Comparison of ENCODE assay signal across 8 cellular contexts in the genomic region with DNA sequence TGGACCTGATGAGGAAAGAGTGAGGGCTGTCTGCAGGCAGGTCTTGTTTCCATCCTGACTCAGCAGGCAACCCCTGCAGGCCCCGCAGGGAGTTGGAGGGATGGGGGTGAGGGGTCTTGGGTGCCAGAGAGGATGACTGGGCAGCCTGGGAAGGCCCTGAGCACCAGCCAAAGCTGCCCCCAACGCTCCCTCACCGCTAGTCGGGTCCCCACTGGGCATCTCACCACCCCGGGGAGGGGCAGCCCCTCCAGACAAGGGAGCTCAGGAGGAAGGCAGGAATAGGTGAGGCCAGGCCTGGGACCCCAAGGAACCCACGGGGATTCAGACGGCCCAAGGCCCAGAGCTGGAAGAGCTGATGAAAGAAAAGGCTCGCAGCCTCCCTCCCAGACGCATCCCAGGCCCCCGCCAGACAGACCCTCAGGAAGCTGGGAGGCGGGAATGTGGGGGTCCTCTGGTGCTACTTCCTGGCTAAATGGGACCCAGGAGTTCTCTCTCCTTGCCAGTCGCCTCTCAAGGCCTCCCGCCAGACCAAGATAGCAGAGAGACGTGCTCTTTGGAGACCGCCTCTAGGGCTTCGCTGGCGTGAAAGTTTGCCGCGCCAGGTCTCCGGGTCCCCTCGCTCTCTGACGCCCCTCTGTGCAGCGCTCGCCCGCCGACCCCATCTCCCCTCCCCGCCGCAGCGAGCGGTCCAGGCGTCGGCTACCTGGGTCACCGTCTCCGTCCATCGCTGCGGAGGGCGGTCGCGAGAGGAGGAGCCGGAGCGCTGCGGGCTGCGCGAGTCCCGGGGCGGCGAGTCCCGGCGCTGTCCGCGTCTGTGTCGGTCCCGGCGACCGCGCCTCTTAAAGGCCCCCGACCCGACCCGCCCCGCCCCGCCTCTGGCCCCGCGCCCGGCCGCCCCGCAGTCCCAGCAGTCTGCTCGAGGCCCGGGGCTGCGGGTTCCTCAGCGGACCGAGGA. TPM values are rescaled to one million over a fixed set of nuclear protein-coding genes. Genes with fewer than 3 reads are reported as not detected.
DNase-seq lines count a peak whose midpoint lies in the region; ATAC-seq, FAIRE-seq and TF ChIP-seq lines count a peak whose summit lies in the region.

A gene with protein sequence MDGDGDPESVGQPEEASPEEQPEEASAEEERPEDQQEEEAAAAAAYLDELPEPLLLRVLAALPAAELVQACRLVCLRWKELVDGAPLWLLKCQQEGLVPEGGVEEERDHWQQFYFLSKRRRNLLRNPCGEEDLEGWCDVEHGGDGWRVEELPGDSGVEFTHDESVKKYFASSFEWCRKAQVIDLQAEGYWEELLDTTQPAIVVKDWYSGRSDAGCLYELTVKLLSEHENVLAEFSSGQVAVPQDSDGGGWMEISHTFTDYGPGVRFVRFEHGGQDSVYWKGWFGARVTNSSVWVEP (minus strand): TSS at position 814 of the 955 bp plus-strand sequence. CDS start 89 bp downstream, at position 725.

- no peaks in the 10 kb centered on the region for H3K9me3 Mint-ChIP-seq in CD8-positive, alpha-beta T cell
- no peaks in the 10 kb centered on the region for H3K9me3 Mint-ChIP-seq in activated CD4-positive, alpha-beta memory T cell treated with anti-CD3 and anti-CD28 coated beads, Interleukin-2, amount 10 ng/mL, durations not matched to agents 7 days and 5 days
- H3K9me3 Mint-ChIP-seq in osteocyte (ENCODE audit: unreplicated experiment), result no peaks in the 10 kb centered on the region

- no peak for TF ChIP-seq CTCF in CD8-positive, alpha-beta T cell (IDR thresholded peaks at IDR 0.05)
- no peak for TF ChIP-seq CTCF in osteocyte (IDR thresholded peaks at IDR 0.05)

- H3K9me3 ChIP-seq in CD8-positive, alpha-beta T cell (ENCODE audit: low read length), result no peaks in the 10 kb centered on the region
- H3K9me3 ChIP-seq in HAP-1, result no peaks in the 10 kb centered on the region

- no peaks in the 10 kb centered on the region for H3K27me3 Mint-ChIP-seq in CD8-positive, alpha-beta T cell (ENCODE audit: low read depth)
- peaks cover 6% of the 10 kb centered on the region for H3K27me3 Mint-ChIP-seq in activated CD4-positive, alpha-beta memory T cell treated with anti-CD3 and anti-CD28 coated beads, Interleukin-2, amount 10 ng/mL, durations not matched to agents 7 days and 5 days
- H3K27me3 Mint-ChIP-seq in osteocyte (ENCODE audit: unreplicated experiment), result peaks cover 6% of the 10 kb centered on the region

- in situ Hi-C loops in HAP-1 (cut with MboI; ENCODE audit: low sequenced_read_pairs), result no loop called here

- H3K4me3 ChIP-seq in CD8-positive, alpha-beta T cell (ENCODE audit: low read depth, low read length), result peak within 1 kb of the TSS; percentile 59
- peak within 1 kb of the TSS; percentile 55 for H3K4me3 ChIP-seq in HAP-1

- no peaks in the 10 kb centered on the region for H3K36me3 ChIP-seq in CD8-positive, alpha-beta T cell (ENCODE audit: insufficient read depth, low read length)
- peaks cover 17% of the 10 kb centered on the region for H3K36me3 ChIP-seq in HAP-1 (replicated peaks)

- DNase-seq in CD8-positive, alpha-beta T cell, result peak in 1 of 7 experiments; percentile 50
- DNase-seq in HAP-1 (ENCODE audit: low spot score in 2 of 2), result no peak
- DNase-seq in activated CD4-positive, alpha-beta memory T cell treated with anti-CD3 and anti-CD28 coated beads, Interleukin-2, amount 10 ng/mL, durations not matched to agents 7 days and 5 days, result no peak
- peak; percentile 69 to 70 for DNase-seq in frontal cortex (ENCODE audit: low spot score in 2 of 2)
- no peak for DNase-seq in osteocyte (ENCODE audit: extremely low spot score, unreplicated experiment)
- DNase-seq in foreskin melanocyte, result no peak
- no peak for DNase-seq in middle frontal gyrus (ENCODE audit: extremely low spot score, low spot score)

- peaks cover 16% of the 10 kb centered on the region for H3K36me3 Mint-ChIP-seq in CD8-positive, alpha-beta T cell
- H3K36me3 Mint-ChIP-seq in activated CD4-positive, alpha-beta memory T cell treated with anti-CD3 and anti-CD28 coated beads, Interleukin-2, amount 10 ng/mL, durations not matched to agents 7 days and 5 days (ENCODE audit: low read depth), result peaks cover 8% of the 10 kb centered on the region
- no peaks in the 10 kb centered on the region for H3K36me3 Mint-ChIP-seq in osteocyte (ENCODE audit: unreplicated experiment)

- no peak within 1 kb of the TSS for H3K27ac Mint-ChIP-seq in CD8-positive, alpha-beta T cell
- no peak within 1 kb of the TSS for H3K27ac Mint-ChIP-seq in activated CD4-positive, alpha-beta memory T cell treated with anti-CD3 and anti-CD28 coated beads, Interleukin-2, amount 10 ng/mL, durations not matched to agents 7 days and 5 days
- no peak within 1 kb of the TSS for H3K27ac Mint-ChIP-seq in osteocyte (ENCODE audit: unreplicated experiment)

- ATAC-seq in CD8-positive, alpha-beta T cell, result peak; percentile 8
- no peak for ATAC-seq in HG03565 (IDR thresholded peaks at IDR 0.05; ENCODE audit: unreplicated experiment)

- no peak for FAIRE-seq in frontal cortex (lab: Jason Lieb, UNC)

- H3K27me3 ChIP-seq in CD8-positive, alpha-beta T cell (ENCODE audit: insufficient read depth, low read length), result no peaks in the 10 kb centered on the region
- H3K27me3 ChIP-seq in HAP-1 (ENCODE audit: low read depth), result no peaks in the 10 kb centered on the region

- POLR2A ChIA-PET in CD8-positive, alpha-beta T cell (lab: Charles Lee), result interaction anchor here (0.6 to 8.6 kb wide), 3 partner anchors 10 to 380 kb away, joined by 3 to 62 read pairs (median 20); partner anchors contain the start of gene FBXO6
- POLR2A ChIA-PET in activated CD4-positive, alpha-beta memory T cell treated with anti-CD3 and anti-CD28 coated beads, Interleukin-2, amount 10 ng/mL, durations not matched to agents 7 days and 5 days (lab: Charles Lee), result interaction anchor here (0.7 to 8.2 kb wide), 8 partner anchors 10 to 642 kb away, joined by 3 to 56 read pairs (median 4); partner anchors contain the start of genes FBXO6 and TARDBP

- H3K4me1 ChIP-seq in CD8-positive, alpha-beta T cell (ENCODE audit: insufficient read depth, low read length), result peaks cover 35% of the 10 kb centered on the region
- H3K4me1 ChIP-seq in HAP-1, result peaks cover 12% of the 10 kb centered on the region

- CTCF ChIA-PET in CD8-positive, alpha-beta T cell (lab: Charles Lee), result interaction anchor here (0.6 to 7.0 kb wide), 10 partner anchors 8 to 616 kb away, joined by 3 to 69 read pairs (median 6); partner anchors contain the start of gene FBXO6
- CTCF ChIA-PET in activated CD4-positive, alpha-beta memory T cell treated with anti-CD3 and anti-CD28 coated beads, Interleukin-2, amount 10 ng/mL, durations not matched to agents 7 days and 5 days (lab: Charles Lee), result interaction anchor here (0.7 to 2.7 kb wide), 6 partner anchors 9 to 94 kb away, joined by 3 to 18 read pairs (median 6); partner anchors contain the start of gene FBXO6

- peak within 1 kb of the TSS; percentile 77 for H3K4me3 Mint-ChIP-seq in CD8-positive, alpha-beta T cell
- peak within 1 kb of the TSS; percentile 71 for H3K4me3 Mint-ChIP-seq in activated CD4-positive, alpha-beta memory T cell treated with anti-CD3 and anti-CD28 coated beads, Interleukin-2, amount 10 ng/mL, durations not matched to agents 7 days and 5 days
- peak within 1 kb of the TSS; percentile 69 for H3K4me3 Mint-ChIP-seq in osteocyte (ENCODE audit: unreplicated experiment)

- peaks cover 36% of the 10 kb centered on the region for H3K4me1 Mint-ChIP-seq in CD8-positive, alpha-beta T cell (ENCODE audit: low read depth)
- peaks cover 30% of the 10 kb centered on the region for H3K4me1 Mint-ChIP-seq in activated CD4-positive, alpha-beta memory T cell treated with anti-CD3 and anti-CD28 coated beads, Interleukin-2, amount 10 ng/mL, durations not matched to agents 7 days and 5 days
- H3K4me1 Mint-ChIP-seq in osteocyte (ENCODE audit: unreplicated experiment), result peaks cover 16% of the 10 kb centered on the region

- intact Hi-C loops in CD8-positive, alpha-beta T cell (cut with DNase I, micrococcal nuclease), result loop anchor here (1.0 to 5.0 kb wide), 7 partner anchors 10 to 253 kb away; partner anchors contain the start of genes CLCN6 (in 2 of the 2), MAD2L2 (in 2 of the 2), FBXO6 (in 1 of the 2) and MTHFR (in 1 of the 2)

- H3K27ac ChIP-seq in CD8-positive, alpha-beta T cell (ENCODE audit: low read depth, low read length), result peak within 1 kb of the TSS; percentile 42

RNA-seq across cellular contexts. Expression of the gene that starts here (rescaled TPM):
- total RNA-seq in CD8-positive, alpha-beta T cell, result 1 to 10 TPM; 3.4 to 3.5 TPM
- total RNA-seq in activated CD4-positive, alpha-beta memory T cell treated with anti-CD3 and anti-CD28 coated beads, Interleukin-2, amount 10 ng/mL, durations not matched to agents 7 days and 5 days, result 1 to 10 TPM; 1.4 to 1.8 TPM
- total RNA-seq in frontal cortex (6.1 TPM), osteocyte (1.4 and 2.0 TPM in 2 replicates)

Comparison
In these comparisons a context has a peak if more than half of its experiments do, and no peak if none do; other contexts are left out.
1. DNase-seq: peak in frontal cortex (2 of 2); none in HAP-1 (0 of 2), activated CD4-positive, alpha-beta memory T cell treated with anti-CD3 and anti-CD28 coated beads, Interleukin-2, amount 10 ng/mL, durations not matched to agents 7 days and 5 days (single experiment), osteocyte (single experiment), foreskin melanocyte (single experiment) and middle frontal gyrus (single experiment).
2. Peak in every context shown above with its lines, with median percentiles within 50 percentile points of each other: H3K4me3 Mint-ChIP-seq.